Comparison of ENCODE assay signal across 1 cellular context in the genomic region with DNA sequence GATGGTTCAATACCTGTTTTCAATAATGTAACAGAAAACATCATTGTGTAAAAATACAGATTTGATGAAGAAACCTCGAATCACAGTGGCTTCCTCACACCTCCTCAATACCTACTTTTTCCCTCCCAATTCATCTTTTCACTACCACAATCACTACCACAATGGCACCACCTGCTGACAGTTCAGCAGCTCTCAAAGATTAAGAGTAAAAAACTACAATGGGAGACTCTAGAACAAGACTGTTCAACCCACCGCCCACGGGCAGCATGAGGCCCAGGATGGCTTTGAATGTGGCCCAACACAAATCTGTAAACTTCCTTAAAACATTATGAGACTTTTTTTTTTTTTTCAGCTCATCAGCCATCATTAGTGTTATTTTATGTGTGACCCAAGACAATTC.
TF ChIP-seq lines count a peak whose summit lies in the region.

No MANE protein-coding gene starts in this region.

TF ChIP-seq in SK-N-SH treated with all-trans-retinoic acid at 6 μM for 48 hours, 23 proteins besides CTCF, POLR2A, EP300 and RAD21 (continued from another document):
- TF ChIP-seq, protein P1, sequence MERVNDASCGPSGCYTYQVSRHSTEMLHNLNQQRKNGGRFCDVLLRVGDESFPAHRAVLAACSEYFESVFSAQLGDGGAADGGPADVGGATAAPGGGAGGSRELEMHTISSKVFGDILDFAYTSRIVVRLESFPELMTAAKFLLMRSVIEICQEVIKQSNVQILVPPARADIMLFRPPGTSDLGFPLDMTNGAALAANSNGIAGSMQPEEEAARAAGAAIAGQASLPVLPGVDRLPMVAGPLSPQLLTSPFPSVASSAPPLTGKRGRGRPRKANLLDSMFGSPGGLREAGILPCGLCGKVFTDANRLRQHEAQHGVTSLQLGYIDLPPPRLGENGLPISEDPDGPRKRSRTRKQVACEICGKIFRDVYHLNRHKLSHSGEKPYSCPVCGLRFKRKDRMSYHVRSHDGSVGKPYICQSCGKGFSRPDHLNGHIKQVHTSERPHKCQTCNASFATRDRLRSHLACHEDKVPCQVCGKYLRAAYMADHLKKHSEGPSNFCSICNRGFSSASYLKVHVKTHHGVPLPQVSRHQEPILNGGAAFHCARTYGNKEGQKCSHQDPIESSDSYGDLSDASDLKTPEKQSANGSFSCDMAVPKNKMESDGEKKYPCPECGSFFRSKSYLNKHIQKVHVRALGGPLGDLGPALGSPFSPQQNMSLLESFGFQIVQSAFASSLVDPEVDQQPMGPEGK (CRISPR knock-in tag; IDR thresholded peaks at IDR 0.05; ENCODE audit: borderline replicate concordance) = no peak
- no peak for TF ChIP-seq TCF4 (CRISPR knock-in tag; IDR thresholded peaks at IDR 0.05; ENCODE audit: borderline replicate concordance)
- TF ChIP-seq ZNF8 (CRISPR knock-in tag; IDR thresholded peaks at IDR 0.05) = no peak
- TF ChIP-seq, protein P2, sequence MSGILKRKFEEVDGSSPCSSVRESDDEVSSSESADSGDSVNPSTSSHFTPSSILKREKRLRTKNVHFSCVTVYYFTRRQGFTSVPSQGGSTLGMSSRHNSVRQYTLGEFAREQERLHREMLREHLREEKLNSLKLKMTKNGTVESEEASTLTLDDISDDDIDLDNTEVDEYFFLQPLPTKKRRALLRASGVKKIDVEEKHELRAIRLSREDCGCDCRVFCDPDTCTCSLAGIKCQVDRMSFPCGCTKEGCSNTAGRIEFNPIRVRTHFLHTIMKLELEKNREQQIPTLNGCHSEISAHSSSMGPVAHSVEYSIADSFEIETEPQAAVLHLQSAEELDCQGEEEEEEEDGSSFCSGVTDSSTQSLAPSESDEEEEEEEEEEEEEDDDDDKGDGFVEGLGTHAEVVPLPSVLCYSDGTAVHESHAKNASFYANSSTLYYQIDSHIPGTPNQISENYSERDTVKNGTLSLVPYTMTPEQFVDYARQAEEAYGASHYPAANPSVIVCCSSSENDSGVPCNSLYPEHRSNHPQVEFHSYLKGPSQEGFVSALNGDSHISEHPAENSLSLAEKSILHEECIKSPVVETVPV (CRISPR knock-in tag; IDR thresholded peaks at IDR 0.05) = no peak
- no peak for TF ChIP-seq TSHZ2 (CRISPR knock-in tag; IDR thresholded peaks at IDR 0.05)
- TF ChIP-seq BACH2 (CRISPR knock-in tag; IDR thresholded peaks at IDR 0.05; ENCODE audit: borderline replicate concordance) = no peak
- no peak for TF ChIP-seq SNAI2 (CRISPR knock-in tag; IDR thresholded peaks at IDR 0.05)
- no peak for TF ChIP-seq ZFP30 (CRISPR knock-in tag; IDR thresholded peaks at IDR 0.05)
- TF ChIP-seq ARNTL (CRISPR knock-in tag; IDR thresholded peaks at IDR 0.05; ENCODE audit: borderline replicate concordance, low read depth) = no peak
